ENCODE assay signal across 9 cellular contexts in genomic region chr13:32316030-32316344, GRCh38. TPM values are rescaled to one million over a fixed set of nuclear protein-coding genes. Genes with fewer than 3 reads are reported as not detected.
A peak's percentile ranks its signal among the peaks of the same experiment; 100 is the strongest.
DNase-seq lines count a peak whose midpoint lies in the region; ATAC-seq and TF ChIP-seq lines count a peak whose summit lies in the region.
"Had no signal": no experiment of that assay in that cellular context is flagged by ENCODE, and none has a peak within 500 bp of the region (broad histone marks: within the 10 kb centered on the region; RNA-seq: fewer than 3 reads in every experiment).

No MANE protein-coding gene starts in this region.

- intact Hi-C loops in heart right ventricle (cut with DNase I) (loop anchor here in 5 of 10 donors (10.0 kb wide), 1 partner anchor 491 kb away; no protein-coding TSS in a partner anchor), spleen (cut with DNase I; ENCODE audit: low total_unique reads) (no loop called here)

- POLR2A ChIA-PET in T-cell (lab: Charles Lee): interaction anchor here in 1 of 2 donors (1.2 to 1.7 kb wide), 3 partner anchors 107 to 222 kb away, joined by 3 to 6 read pairs (median 5); partner anchors contain the start of gene N4BP2L1

- no peaks in the 10 kb centered on the region for H3K27me3 Mint-ChIP-seq in T-cell

- CTCF ChIA-PET in T-cell (lab: Charles Lee): interaction anchor here in 1 of 2 donors (0.7 to 1.6 kb wide), 3 partner anchors 217 to 1227 kb away, joined by 3 read pairs; no protein-coding TSS in a partner anchor

- peak overlapping the region; percentile 29 for H2AFZ ChIP-seq in ACC112 (ENCODE audit: low read length, unreplicated experiment)

- peak overlapping the region; percentile 94 to 96 (median 95) for H3K4me3 Mint-ChIP-seq in T-cell

- H3K27ac Mint-ChIP-seq in T-cell: peak overlapping the region; percentile 99

- H3K27ac ChIP-seq in ACC112 (ENCODE audit: low read depth, low read length) (peak overlapping the region; percentile 91), heart right ventricle (peak overlapping the region in 9 of 10 donors; percentile 82 to 100 (median 95)), spleen (peak overlapping the region; percentile 94 to 100 (median 98))

- H3K4me1 Mint-ChIP-seq in T-cell: peaks cover 11 to 17% (median 15%) of the 10 kb centered on the region in 3 donors

- peak overlapping the region; percentile 79 for H3K4me3 ChIP-seq in ACC112 (ENCODE audit: low read depth, low read length)
- peak overlapping the region; percentile 68 to 97 (median 80) for H3K4me3 ChIP-seq in heart right ventricle
- peak overlapping the region; percentile 68 to 98 (median 88) for H3K4me3 ChIP-seq in spleen

- ATAC-seq in GM18909 (IDR thresholded peaks at IDR 0.05; ENCODE audit: poor library complexity, unreplicated experiment) (peak; percentile 54), HG03066 (IDR thresholded peaks at IDR 0.05; ENCODE audit: low read depth, unreplicated experiment) (peak; percentile 49), T-cell (replicated peaks in 1 of 4) (no peak), heart right ventricle (peak in 3 of 8 donors; percentile 1 to 8 (median 7))

- TF ChIP-seq POLR2A in spleen (IDR thresholded peaks at IDR 0.05): no peak

- WGBS in heart right ventricle, 2 donors: 0 to 1% methylated on average over 13 of the region's 13 CpGs
- WGBS in spleen, 5 donors: 0 to 1% (median 1%) methylated on average over 13 of the region's 13 CpGs

- H3K27me3 ChIP-seq in ACC112 (ENCODE audit: insufficient read depth, low read length) (no peaks in the 10 kb centered on the region), heart right ventricle (no peaks in the 10 kb centered on the region), spleen (replicated peaks in 1 of 7) (no peaks in the 10 kb centered on the region)

- H3K9me3 Mint-ChIP-seq in T-cell: no peaks in the 10 kb centered on the region

- peaks cover 15% of the 10 kb centered on the region for H3K4me1 ChIP-seq in ACC112 (ENCODE audit: control insufficient read depth, insufficient read depth, low read length, unreplicated experiment)
- H3K4me1 ChIP-seq in heart right ventricle: peaks cover 0 to 37% (median 5%) of the 10 kb centered on the region in 9 donors
- H3K4me1 ChIP-seq in spleen: peaks cover 0 to 34% (median 12%) of the 10 kb centered on the region in 6 donors

- no peaks in the 10 kb centered on the region for H3K36me3 Mint-ChIP-seq in T-cell

- no peaks in the 10 kb centered on the region for H3K9me3 ChIP-seq in heart right ventricle
- H3K9me3 ChIP-seq in spleen: no peaks in the 10 kb centered on the region

- no peak for TF ChIP-seq CTCF in heart right ventricle (IDR thresholded peaks at IDR 0.05)
- TF ChIP-seq CTCF in spleen (IDR thresholded peaks at IDR 0.05 in 8 of 11, conservative IDR thresholded peaks at IDR 0.05 in 3 of 11): no peak

- DNase-seq in T-cell (peak in 1 of 34 experiments; percentile 1), heart right ventricle (no peak), spleen (no peak), NCI-H1105 treated with DMSO at 0.1 percent for 48 hours (lab: John Stamatoyannopoulos, UW) (no peak), occipital lobe (lab: John Stamatoyannopoulos, UW) (no peak)

- H3K79me2 ChIP-seq in ACC112 (ENCODE audit: control insufficient read depth, insufficient read depth, low read length, unreplicated experiment): peaks cover 15% of the 10 kb centered on the region

- H3K36me3 ChIP-seq in ACC112 (ENCODE audit: insufficient read depth, low read length): peaks cover 18% of the 10 kb centered on the region
- H3K36me3 ChIP-seq in heart right ventricle: no peaks in the 10 kb centered on the region
- no peaks in the 10 kb centered on the region for H3K36me3 ChIP-seq in spleen

RNA-seq across cellular contexts. Expression of gene BRCA2, which starts 0.7 kb away (rescaled TPM):
- total RNA-seq in T-cell: 1 to 10 TPM; 2.2 to 4.7 (median 3.1) TPM
- total RNA-seq in heart right ventricle: 1 to 10 TPM in 2 of 10 donors, under 1 TPM in 8; 0.12 to 2.3 (median 0.47) TPM
- polyA plus RNA-seq in heart right ventricle: under 1 TPM; 0.04 to 0.07 TPM
- total RNA-seq in spleen: 10 to 100 TPM in 1 of 7 donors, 1 to 10 TPM in 6; 5.0 to 11.2 (median 6.6) TPM
- 1 to 10 TPM in 1 of 3 donors, under 1 TPM in 2; 0.35 to 1.8 (median 0.50) TPM for polyA plus RNA-seq in spleen
- total RNA-seq in occipital lobe: 2.3 TPM

RNA-seq across cellular contexts. Expression of gene ZAR1L, which starts 0.8 kb away (rescaled TPM):
- total RNA-seq in T-cell (not detected), heart right ventricle (not detected), spleen (not detected), occipital lobe (not detected)
- polyA plus RNA-seq in heart right ventricle (not detected), spleen (under 1 TPM in 1 of 3 donors, not detected in 2; 0.09 TPM)
- total RNA-seq: pulmonary artery endothelial cell had no signal

Comparison
In these comparisons a context has a peak if more than half of its experiments do, and no peak if none do; other contexts are left out.
1. ATAC-seq: peak in GM18909 (single experiment) and HG03066 (single experiment); none in T-cell (0 of 4).
2. Peak in every context shown above with its lines, with median percentiles within 50 percentile points of each other: H3K27ac ChIP-seq and H3K4me3 ChIP-seq.